12 cellular contexts compared by ENCODE assay signal in the genomic region with DNA sequence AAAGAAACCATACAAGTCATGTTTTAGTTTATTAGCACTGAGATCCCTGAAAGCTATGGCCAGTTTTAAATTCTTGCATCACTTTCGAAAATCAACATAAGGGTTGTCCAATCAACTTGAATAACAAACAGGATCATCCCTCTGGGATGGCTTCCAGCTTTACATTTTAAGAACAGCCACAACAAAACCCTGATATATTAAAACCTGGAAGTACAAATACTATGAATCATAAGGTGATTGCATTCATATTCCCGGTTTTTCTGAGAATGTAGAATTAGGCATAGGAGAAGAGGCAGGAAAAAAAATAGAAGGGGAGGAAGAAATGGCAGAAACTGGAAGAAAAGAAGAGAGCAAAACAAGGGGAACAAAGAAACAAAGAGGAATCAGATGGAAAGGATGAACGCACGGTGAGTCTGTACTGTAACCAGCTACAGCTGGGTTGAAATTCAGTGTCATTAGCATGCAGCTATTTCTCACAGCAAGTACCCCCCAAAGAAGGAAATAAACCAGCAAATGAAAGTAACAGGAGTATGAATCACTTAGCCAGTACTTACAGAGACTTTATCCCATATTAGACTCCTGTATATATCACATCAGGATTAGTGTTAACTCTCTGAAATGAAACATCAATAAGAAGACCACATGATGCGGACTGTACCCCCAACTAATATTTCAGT.
DNase-seq lines count a peak whose midpoint lies in the region; ATAC-seq, FAIRE-seq and TF ChIP-seq lines count a peak whose summit lies in the region.
"Had no signal": no experiment of that assay in that cellular context is flagged by ENCODE, and none has a peak within 500 bp of the region (broad histone marks: within the 10 kb centered on the region; RNA-seq: fewer than 3 reads in every experiment).

No MANE protein-coding gene starts in this region.

- in situ Hi-C loops in ACHN (cut with HindIII; ENCODE audit: low pct_ligation_motif_present, low pct_unique_long_range_greater_than_20kb, low sequenced_read_pairs), result no loop called here

- no peak for FAIRE-seq in frontal cortex (lab: Jason Lieb, UNC)

- ATAC-seq in GM19467 (IDR thresholded peaks at IDR 0.05; ENCODE audit: unreplicated experiment) (peak; percentile 47), foreskin keratinocyte (peak; percentile 78), HG02884 (IDR thresholded peaks at IDR 0.05; ENCODE audit: unreplicated experiment) (no peak)

- no peaks in the 10 kb centered on the region for H3K9me3 ChIP-seq in right atrium auricular region
- H3K9me3 ChIP-seq: prostate gland, thoracic aorta had no signal

- no peak overlapping the region for H3K4me3 ChIP-seq in right atrium auricular region
- H3K4me3 ChIP-seq: prostate gland, thoracic aorta had no signal

- POLR2A ChIA-PET in RWPE1 (lab: Yijun Ruan, JAX; ENCODE audit: low non-redundant PET), result no interaction called here

- TF ChIP-seq CTCF in RWPE1 (conservative IDR thresholded peaks at IDR 0.05; ENCODE audit: low read depth) (no peak), foreskin keratinocyte (conservative IDR thresholded peaks at IDR 0.05) (no peak), right atrium auricular region (IDR thresholded peaks at IDR 0.05) (no peak)

- no peaks in the 10 kb centered on the region for H3K36me3 ChIP-seq in right atrium auricular region
- H3K36me3 ChIP-seq: prostate gland, thoracic aorta had no signal

- no peaks in the 10 kb centered on the region for H3K27me3 ChIP-seq in foreskin keratinocyte
- H3K27me3 ChIP-seq in right atrium auricular region, result no peaks in the 10 kb centered on the region

- H3K4me1 ChIP-seq in foreskin keratinocyte (peaks cover 9% of the 10 kb centered on the region), right atrium auricular region (peaks cover 0 to 16% of the 10 kb centered on the region in 2 donors)
- H3K4me1 ChIP-seq: prostate gland had no signal

- no peak overlapping the region for H3K27ac ChIP-seq in RWPE1
- H3K27ac ChIP-seq in foreskin keratinocyte, result no peak overlapping the region
- no peak overlapping the region for H3K27ac ChIP-seq in right atrium auricular region
- H3K27ac ChIP-seq: prostate gland, thoracic aorta had no signal

- CTCF ChIA-PET in RWPE1 (lab: Yijun Ruan, JAX), result interaction anchor here (0.7 kb wide), 3 partner anchors 10 to 464 kb away, joined by 4 to 6 read pairs (median 6); no protein-coding TSS in a partner anchor

- DNase-seq in ACHN, result peak; percentile 48
- DNase-seq in RWPE1 (ENCODE audit: low spot score), result peak; percentile 60
- DNase-seq in foreskin keratinocyte, result peak; percentile 65 to 69
- DNase-seq in right atrium auricular region (ENCODE audit: low spot score), result no peak
- DNase-seq in frontal cortex (ENCODE audit: low spot score in 2 of 2), result no peak
- DNase-seq in NCI-H1694 treated with DMSO at 0.1 percent for 48 hours (lab: John Stamatoyannopoulos, UW), result no peak
- DNase-seq: activated gamma-delta T cell, SHP77 treated with DMSO at 0.1 percent for 48 hours had no signal

Comparison
In these comparisons a context has a peak if more than half of its experiments do, and no peak if none do; other contexts are left out.
1. DNase-seq: peak in ACHN (single experiment), RWPE1 (single experiment) and foreskin keratinocyte (2 of 2); none in right atrium auricular region (single experiment), frontal cortex (0 of 2) and NCI-H1694 treated with DMSO at 0.1 percent for 48 hours (single experiment).